In the genomic region with DNA sequence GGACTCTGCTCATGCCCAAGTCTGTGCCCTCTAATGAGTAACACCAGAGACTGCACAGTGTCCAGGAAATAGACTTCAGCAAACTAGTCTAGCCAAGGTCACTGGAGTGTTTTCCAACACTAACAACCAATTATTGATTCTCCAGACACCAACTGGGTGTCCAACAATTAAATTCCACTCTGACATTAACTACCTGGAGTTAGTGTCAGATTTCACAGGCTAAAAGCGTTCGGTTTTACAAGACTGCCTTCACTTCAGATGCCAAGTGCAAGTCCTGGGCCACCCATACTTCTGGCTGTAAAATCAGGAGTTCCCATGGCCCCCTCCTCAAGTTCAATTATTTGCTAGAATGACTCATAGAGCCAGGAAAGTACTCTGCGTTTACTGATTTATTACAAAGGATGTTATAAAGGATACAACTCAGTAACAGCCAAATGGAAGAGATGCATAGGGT, we compare ENCODE assay signal across 24 cellular contexts.
DNase-seq lines count a peak whose midpoint lies in the region; ATAC-seq and TF ChIP-seq lines count a peak whose summit lies in the region.
"Had no signal": no experiment of that assay in that cellular context is flagged by ENCODE, and none has a peak within 500 bp of the region (broad histone marks: within the 10 kb centered on the region; RNA-seq: fewer than 3 reads in every experiment).

No MANE protein-coding gene starts in this region.

- no peaks in the 10 kb centered on the region for H3K36me3 ChIP-seq in HEK293 (ENCODE audit: control insufficient read depth in 2 of 2, insufficient read depth in 1 of 2, low read length in 2 of 2)
- H3K36me3 ChIP-seq: adrenal gland; BLaER1 treated with 17β-estradiol and CSF1 and Interleukin-3, amounts not matched to agents 10 nM and 100 nM; brain microvascular endothelial cell; lower lobe of right lung; right atrium auricular region; upper lobe of right lung had no signal

- no peak for TF ChIP-seq CTCF in HEK293 (tag by site-specific recombination; IDR thresholded peaks at IDR 0.05)

- ATAC-seq in HG03521 (IDR thresholded peaks at IDR 0.05; ENCODE audit: unreplicated experiment) (no peak), HG03039 (IDR thresholded peaks at IDR 0.05; ENCODE audit: unreplicated experiment) (no peak)
- ATAC-seq: lower lobe of right lung, upper lobe of right lung had no signal

- no peak overlapping the region for H3K27ac ChIP-seq in HEK293 (ENCODE audit: extremely low read depth, low read depth, low read length)
- H3K27ac ChIP-seq: adrenal gland, brain microvascular endothelial cell, lower lobe of right lung, right atrium auricular region, RWPE1, upper lobe of right lung had no signal

- CTCF ChIA-PET in HEK293 (lab: Yijun Ruan, JAX) = interaction anchor here (0.6 to 19.9 kb wide), 7 partner anchors 42 to 661 kb away, joined by 3 to 530 read pairs (median 4); no protein-coding TSS in a partner anchor

- POLR2A ChIA-PET in HEK293 (lab: Yijun Ruan, JAX) = no interaction called here

- peak; percentile 15 for DNase-seq in COLO668 (lab: John Stamatoyannopoulos, UW; ENCODE audit: unreplicated experiment)
- peak; percentile 49 for DNase-seq in NCI-H748 treated with DMSO at 0.1 percent for 48 hours (lab: John Stamatoyannopoulos, UW)
- peak; percentile 22 for DNase-seq in kidney tubule cell (ENCODE audit: low spot score)
- DNase-seq in NCI-H524 treated with DMSO at 0.1 percent for 48 hours (lab: John Stamatoyannopoulos, UW) = no peak
- no peak for DNase-seq in SIG-M5 (lab: John Stamatoyannopoulos, UW)
- DNase-seq: activated CD4-positive, alpha-beta T cell treated with anti-CD3 and anti-CD28 coated beads, Interleukin-2, amount 50 U/mL, for 48 hours; activated naive CD4-positive, alpha-beta T cell treated with anti-CD3 and anti-CD28 coated beads for 36 hours; adrenal gland; glutamatergic neuron; islet precursor cell; lower lobe of right lung; NCI-H1436 treated with DMSO at 0.1 percent for 48 hours; NCI-H526 treated with DMSO at 0.1 percent for 48 hours; SK-N-SH; stimulated activated CD4-positive, alpha-beta T cell treated with anti-CD3 and anti-CD28 coated beads, Interleukin-12 subunit alpha, Interleukin-12 subunit beta, amount 100 ng/mL, for 4 hours; stimulated activated CD4-positive, alpha-beta T cell treated with anti-CD3 and anti-CD28 coated beads, Interleukin-4, amount 100 ng/mL, for 1 hour; upper lobe of right lung had no signal

- H3K4me3 ChIP-seq in HEK293 (ENCODE audit: low read depth, low read length) = no peak overlapping the region
- H3K4me3 ChIP-seq: adrenal gland; BLaER1 treated with 17β-estradiol and CSF1 and Interleukin-3, amounts not matched to agents 10 nM and 100 nM; lower lobe of right lung; right atrium auricular region; upper lobe of right lung had no signal

- peaks cover 13% of the 10 kb centered on the region for H3K4me1 ChIP-seq in HEK293 (ENCODE audit: control insufficient read depth, insufficient read depth, low read length)
- H3K4me1 ChIP-seq: adrenal gland, upper lobe of right lung had no signal

- no peaks in the 10 kb centered on the region for H3K9me3 ChIP-seq in HEK293 (ENCODE audit: control insufficient read depth, insufficient read depth, low read depth, low read length)
- H3K9me3 ChIP-seq: adrenal gland, lower lobe of right lung, right atrium auricular region, SK-N-SH, upper lobe of right lung had no signal

TF ChIP-seq in HEK293, 187 proteins besides CTCF, POLR2A, EP300 and RAD21 (continues in another document):
- no peak for TF ChIP-seq ZNF169 (tag by site-specific recombination; IDR thresholded peaks at IDR 0.05)
- peak; percentile 21; the same call in 1 of the 2 replicates for TF ChIP-seq GLIS2 (tag by site-specific recombination; IDR thresholded peaks at IDR 0.05)
- 0 out of 2 replicates have a peak, but pooled peaks have one; percentile 27 for TF ChIP-seq PRDM1 (tag by site-specific recombination; IDR thresholded peaks at IDR 0.05)
- TF ChIP-seq ZNF521 (tag by site-specific recombination; IDR thresholded peaks at IDR 0.05) = no peak
- TF ChIP-seq GLI4 (tag by site-specific recombination; IDR thresholded peaks at IDR 0.05) = no peak
- TF ChIP-seq ZNF660 (tag by site-specific recombination; IDR thresholded peaks at IDR 0.05) = 0 out of 2 replicates have a peak, but pooled peaks have one; percentile 19
- TF ChIP-seq, protein P1, sequence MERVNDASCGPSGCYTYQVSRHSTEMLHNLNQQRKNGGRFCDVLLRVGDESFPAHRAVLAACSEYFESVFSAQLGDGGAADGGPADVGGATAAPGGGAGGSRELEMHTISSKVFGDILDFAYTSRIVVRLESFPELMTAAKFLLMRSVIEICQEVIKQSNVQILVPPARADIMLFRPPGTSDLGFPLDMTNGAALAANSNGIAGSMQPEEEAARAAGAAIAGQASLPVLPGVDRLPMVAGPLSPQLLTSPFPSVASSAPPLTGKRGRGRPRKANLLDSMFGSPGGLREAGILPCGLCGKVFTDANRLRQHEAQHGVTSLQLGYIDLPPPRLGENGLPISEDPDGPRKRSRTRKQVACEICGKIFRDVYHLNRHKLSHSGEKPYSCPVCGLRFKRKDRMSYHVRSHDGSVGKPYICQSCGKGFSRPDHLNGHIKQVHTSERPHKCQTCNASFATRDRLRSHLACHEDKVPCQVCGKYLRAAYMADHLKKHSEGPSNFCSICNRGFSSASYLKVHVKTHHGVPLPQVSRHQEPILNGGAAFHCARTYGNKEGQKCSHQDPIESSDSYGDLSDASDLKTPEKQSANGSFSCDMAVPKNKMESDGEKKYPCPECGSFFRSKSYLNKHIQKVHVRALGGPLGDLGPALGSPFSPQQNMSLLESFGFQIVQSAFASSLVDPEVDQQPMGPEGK (tag by site-specific recombination; IDR thresholded peaks at IDR 0.05) = peak; percentile 48
- TF ChIP-seq ZNF843 (tag by site-specific recombination; IDR thresholded peaks at IDR 0.05) = peak; percentile 88
- TF ChIP-seq GLIS1 (tag by site-specific recombination; IDR thresholded peaks at IDR 0.05) = peak; percentile 21; the same call in 1 of the 2 replicates
- TF ChIP-seq ZNF366 (tag by site-specific recombination; conservative IDR thresholded peaks at IDR 0.05) = peak; percentile 66; the same call in 1 of the 2 replicates
- TF ChIP-seq, protein P2, sequence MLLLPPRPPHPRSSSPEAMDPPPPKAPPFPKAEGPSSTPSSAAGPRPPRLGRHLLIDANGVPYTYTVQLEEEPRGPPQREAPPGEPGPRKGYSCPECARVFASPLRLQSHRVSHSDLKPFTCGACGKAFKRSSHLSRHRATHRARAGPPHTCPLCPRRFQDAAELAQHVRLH (tag by site-specific recombination; IDR thresholded peaks at IDR 0.05) = peak; percentile 54; the same call in 1 of the 2 replicates
- TF ChIP-seq, protein P3, sequence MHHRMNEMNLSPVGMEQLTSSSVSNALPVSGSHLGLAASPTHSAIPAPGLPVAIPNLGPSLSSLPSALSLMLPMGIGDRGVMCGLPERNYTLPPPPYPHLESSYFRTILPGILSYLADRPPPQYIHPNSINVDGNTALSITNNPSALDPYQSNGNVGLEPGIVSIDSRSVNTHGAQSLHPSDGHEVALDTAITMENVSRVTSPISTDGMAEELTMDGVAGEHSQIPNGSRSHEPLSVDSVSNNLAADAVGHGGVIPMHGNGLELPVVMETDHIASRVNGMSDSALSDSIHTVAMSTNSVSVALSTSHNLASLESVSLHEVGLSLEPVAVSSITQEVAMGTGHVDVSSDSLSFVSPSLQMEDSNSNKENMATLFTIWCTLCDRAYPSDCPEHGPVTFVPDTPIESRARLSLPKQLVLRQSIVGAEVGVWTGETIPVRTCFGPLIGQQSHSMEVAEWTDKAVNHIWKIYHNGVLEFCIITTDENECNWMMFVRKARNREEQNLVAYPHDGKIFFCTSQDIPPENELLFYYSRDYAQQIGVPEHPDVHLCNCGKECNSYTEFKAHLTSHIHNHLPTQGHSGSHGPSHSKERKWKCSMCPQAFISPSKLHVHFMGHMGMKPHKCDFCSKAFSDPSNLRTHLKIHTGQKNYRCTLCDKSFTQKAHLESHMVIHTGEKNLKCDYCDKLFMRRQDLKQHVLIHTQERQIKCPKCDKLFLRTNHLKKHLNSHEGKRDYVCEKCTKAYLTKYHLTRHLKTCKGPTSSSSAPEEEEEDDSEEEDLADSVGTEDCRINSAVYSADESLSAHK (tag by site-specific recombination; IDR thresholded peaks at IDR 0.05) = peak; percentile 80
- no peak for TF ChIP-seq YY2 (tag by site-specific recombination; IDR thresholded peaks at IDR 0.05)
- TF ChIP-seq RBAK (tag by site-specific recombination; IDR thresholded peaks at IDR 0.05) = no peak
- TF ChIP-seq KLF10 (tag by site-specific recombination; IDR thresholded peaks at IDR 0.05) = no peak
- no peak for TF ChIP-seq ZNF701 (tag by site-specific recombination; IDR thresholded peaks at IDR 0.05)
- TF ChIP-seq HOXD13 (CRISPR knock-in tag; IDR thresholded peaks at IDR 0.05; ENCODE audit: borderline replicate concordance) = peak; percentile 42; the same call in 1 of the 2 replicates
- TF ChIP-seq, protein P4, sequence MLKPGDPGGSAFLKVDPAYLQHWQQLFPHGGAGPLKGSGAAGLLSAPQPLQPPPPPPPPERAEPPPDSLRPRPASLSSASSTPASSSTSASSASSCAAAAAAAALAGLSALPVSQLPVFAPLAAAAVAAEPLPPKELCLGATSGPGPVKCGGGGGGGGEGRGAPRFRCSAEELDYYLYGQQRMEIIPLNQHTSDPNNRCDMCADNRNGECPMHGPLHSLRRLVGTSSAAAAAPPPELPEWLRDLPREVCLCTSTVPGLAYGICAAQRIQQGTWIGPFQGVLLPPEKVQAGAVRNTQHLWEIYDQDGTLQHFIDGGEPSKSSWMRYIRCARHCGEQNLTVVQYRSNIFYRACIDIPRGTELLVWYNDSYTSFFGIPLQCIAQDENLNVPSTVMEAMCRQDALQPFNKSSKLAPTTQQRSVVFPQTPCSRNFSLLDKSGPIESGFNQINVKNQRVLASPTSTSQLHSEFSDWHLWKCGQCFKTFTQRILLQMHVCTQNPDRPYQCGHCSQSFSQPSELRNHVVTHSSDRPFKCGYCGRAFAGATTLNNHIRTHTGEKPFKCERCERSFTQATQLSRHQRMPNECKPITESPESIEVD (tag by site-specific recombination; IDR thresholded peaks at IDR 0.05) = peak; percentile 79
- TF ChIP-seq ZNF423 (tag by site-specific recombination; IDR thresholded peaks at IDR 0.05) = peak; percentile 40; the same call in 1 of the 2 replicates
- no peak for TF ChIP-seq SP3 (tag by site-specific recombination; IDR thresholded peaks at IDR 0.05)
- TF ChIP-seq OVOL3 (tag by site-specific recombination; IDR thresholded peaks at IDR 0.05) = 0 out of 2 replicates have a peak, but pooled peaks have one; percentile 47
- peak; percentile 68 for TF ChIP-seq SP7 (tag by site-specific recombination; IDR thresholded peaks at IDR 0.05)
- TF ChIP-seq IKZF3 (tag by site-specific recombination; IDR thresholded peaks at IDR 0.05) = peak; percentile 49; the same call in 1 of the 2 replicates
- TF ChIP-seq ZXDB (tag by site-specific recombination; IDR thresholded peaks at IDR 0.05) = no peak
- TF ChIP-seq ZFHX2 (tag by site-specific recombination; conservative IDR thresholded peaks at IDR 0.05) = no peak

Comparison
In these comparisons a context has a peak if more than half of its experiments do, and no peak if none do; other contexts are left out.
1. DNase-seq: peak in COLO668 (single experiment), NCI-H748 treated with DMSO at 0.1 percent for 48 hours (single experiment) and kidney tubule cell (single experiment); none in NCI-H524 treated with DMSO at 0.1 percent for 48 hours (single experiment) and SIG-M5 (single experiment).